12 cellular contexts compared by ENCODE assay signal in genomic region chr1:31736675-31737074, GRCh38. TPM values are rescaled to one million over a fixed set of nuclear protein-coding genes. Genes with fewer than 3 reads are reported as not detected.
DNase-seq lines count a peak whose midpoint lies in the region; ATAC-seq, FAIRE-seq and TF ChIP-seq lines count a peak whose summit lies in the region.
"Had no signal": no experiment of that assay in that cellular context is flagged by ENCODE, and none has a peak within 500 bp of the region (broad histone marks: within the 10 kb centered on the region; RNA-seq: fewer than 3 reads in every experiment).

No MANE protein-coding gene starts in this region.

- H3K9me3 ChIP-seq in CD4-positive, alpha-beta T cell (ENCODE audit: control insufficient read depth, low read length), result no peaks in the 10 kb centered on the region
- no peaks in the 10 kb centered on the region for H3K9me3 ChIP-seq in psoas muscle
- H3K9me3 ChIP-seq: spleen had no signal

- no peaks in the 10 kb centered on the region for H3K36me3 Mint-ChIP-seq in CD4-positive, alpha-beta T cell (ENCODE audit: low read depth)

- peak; percentile 77 for ATAC-seq in CD4-positive, alpha-beta T cell (ENCODE audit: poor library complexity)
- ATAC-seq in psoas muscle (peak; percentile 31 to 65 (median 40)), HG03565 (IDR thresholded peaks at IDR 0.05; ENCODE audit: unreplicated experiment) (no peak)

- H3K27me3 ChIP-seq in CD4-positive, alpha-beta T cell (ENCODE audit: control insufficient read depth, insufficient read depth, low read length), result no peaks in the 10 kb centered on the region
- H3K27me3 ChIP-seq in bronchial epithelial cell (ENCODE audit: control insufficient read depth, insufficient read depth, low read length) (no peaks in the 10 kb centered on the region), psoas muscle (ENCODE audit: insufficient read depth in 3 of 3, low read length in 2 of 3) (peaks cover 0 to 2% (median 0%) of the 10 kb centered on the region in 3 donors)
- H3K27me3 ChIP-seq: spleen had no signal

- H3K27ac Mint-ChIP-seq in CD4-positive, alpha-beta T cell, result no peak overlapping the region
- H3K27ac Mint-ChIP-seq: activated naive CD4-positive, alpha-beta T cell treated with anti-CD3 and anti-CD28 coated beads for 36 hours; nephron had no signal

- TF ChIP-seq RAD21 in Ishikawa (IDR thresholded peaks at IDR 0.05; ENCODE audit: low read depth), result no peak

- FAIRE-seq in bronchial epithelial cell (lab: Jason Lieb, UNC), result no peak

- H3K36me3 ChIP-seq in bronchial epithelial cell (ENCODE audit: control insufficient read depth, insufficient read depth, low read length) (no peaks in the 10 kb centered on the region), psoas muscle (ENCODE audit: insufficient read depth in 1 of 2, low read depth in 1 of 2) (no peaks in the 10 kb centered on the region)
- H3K36me3 ChIP-seq: spleen had no signal

- H3K27ac ChIP-seq in CD4-positive, alpha-beta T cell (ENCODE audit: low read depth, low read length), result no peak overlapping the region
- no peak overlapping the region for H3K27ac ChIP-seq in psoas muscle
- H3K27ac ChIP-seq in coronary artery, result no peak overlapping the region
- H3K27ac ChIP-seq: spleen had no signal

- intact Hi-C loops in CD4-positive, alpha-beta T cell (cut with DNase I, micrococcal nuclease), result no loop called here
- intact Hi-C loops in psoas muscle (cut with DNase I), result no loop called here

- H3K4me1 Mint-ChIP-seq in CD4-positive, alpha-beta T cell (ENCODE audit: low read depth), result peaks cover 14% of the 10 kb centered on the region

- TF ChIP-seq CTCF in CD4-positive, alpha-beta T cell (IDR thresholded peaks at IDR 0.05), result no peak
- no peak for TF ChIP-seq CTCF in bronchial epithelial cell (IDR thresholded peaks at IDR 0.05; ENCODE audit: insufficient read depth, low read length, severe bottlenecking)
- TF ChIP-seq CTCF in psoas muscle (IDR thresholded peaks at IDR 0.05), result no peak
- no peak for TF ChIP-seq CTCF in coronary artery (IDR thresholded peaks at IDR 0.05)

- no peak overlapping the region for H3K4me3 Mint-ChIP-seq in CD4-positive, alpha-beta T cell
- H3K4me3 Mint-ChIP-seq: activated naive CD4-positive, alpha-beta T cell treated with anti-CD3 and anti-CD28 coated beads for 36 hours; nephron had no signal

- WGBS in psoas muscle, 3 donors, result 41 to 53% (median 48%) methylated on average over 14 to 18 of the region's 18 CpGs

- CTCF ChIA-PET in CD4-positive, alpha-beta T cell (lab: Charles Lee), result no interaction called here

- no peaks in the 10 kb centered on the region for H3K9me3 Mint-ChIP-seq in CD4-positive, alpha-beta T cell
- H3K9me3 Mint-ChIP-seq: activated naive CD4-positive, alpha-beta T cell treated with anti-CD3 and anti-CD28 coated beads for 36 hours; nephron had no signal

- POLR2A ChIA-PET in CD4-positive, alpha-beta T cell (lab: Charles Lee), result interaction anchor here (1.1 kb wide), 1 partner anchor 53 kb away, joined by 3 read pairs; no protein-coding TSS in a partner anchor

- peak in 3 of 10 experiments; percentile 8 to 43 (median 23) for DNase-seq in CD4-positive, alpha-beta T cell
- peak; percentile 39 for DNase-seq in bronchial epithelial cell (ENCODE audit: low read depth)
- peak in 1 of 2 donors; percentile 23 for DNase-seq in psoas muscle
- no peak for DNase-seq in coronary artery (ENCODE audit: low spot score)
- no peak for DNase-seq in AG08395 (ENCODE audit: low spot score)
- DNase-seq: activated naive CD4-positive, alpha-beta T cell treated with anti-CD3 and anti-CD28 coated beads for 36 hours; NCI-H1048; NCI-H510A treated with DMSO at 0.1 percent for 48 hours; spleen had no signal

- H3K4me1 ChIP-seq in psoas muscle, result no peaks in the 10 kb centered on the region

- no peaks in the 10 kb centered on the region for H3K27me3 Mint-ChIP-seq in CD4-positive, alpha-beta T cell

- H3K4me3 ChIP-seq in bronchial epithelial cell (ENCODE audit: low read depth, low read length) (no peak overlapping the region), psoas muscle (no peak overlapping the region), coronary artery (no peak overlapping the region)
- H3K4me3 ChIP-seq: spleen had no signal

- TF ChIP-seq EP300 in Ishikawa (IDR thresholded peaks at IDR 0.05; ENCODE audit: borderline replicate concordance), result peak; percentile 40; the same call in 1 of the 2 replicates

TF ChIP-seq in Ishikawa, 13 proteins besides CTCF, POLR2A, EP300 and RAD21:
- TF ChIP-seq TCF12 (IDR thresholded peaks at IDR 0.05; ENCODE audit: low read depth) (no peak), EGR1 (IDR thresholded peaks at IDR 0.05) (peak; percentile 96), TAF1 (IDR thresholded peaks at IDR 0.05; ENCODE audit: low read depth) (no peak), USF1 (IDR thresholded peaks at IDR 0.05) (no peak), TEAD4 (IDR thresholded peaks at IDR 0.05) (peak; percentile 57)
- TF ChIP-seq, protein P1, sequence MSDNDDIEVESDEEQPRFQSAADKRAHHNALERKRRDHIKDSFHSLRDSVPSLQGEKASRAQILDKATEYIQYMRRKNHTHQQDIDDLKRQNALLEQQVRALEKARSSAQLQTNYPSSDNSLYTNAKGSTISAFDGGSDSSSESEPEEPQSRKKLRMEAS (IDR thresholded peaks at IDR 0.05), result peak; percentile 39; the same call in 1 of the 2 replicates

RNA-seq across cellular contexts. Expression of gene ADGRB2, which starts 27.5 kb away (rescaled TPM):
- total RNA-seq in CD4-positive, alpha-beta T cell, result under 1 TPM; 0.39 to 0.71 TPM
- total RNA-seq in bronchial epithelial cell, result 0.53 and 0.64 TPM in 2 replicates
- total RNA-seq in psoas muscle, result 1 to 10 TPM in 3 of 4 donors, under 1 TPM in 1; 0.61 to 1.8 (median 1.2) TPM
- under 1 TPM; 0.44 to 0.73 (median 0.65) TPM for polyA plus RNA-seq in psoas muscle

RNA-seq across cellular contexts. Expression of gene COL16A1, which starts 32.9 kb away (rescaled TPM):
- not detected for total RNA-seq in CD4-positive, alpha-beta T cell
- total RNA-seq in bronchial epithelial cell (87.7 and 121 TPM in 2 replicates), psoas muscle (10 to 100 TPM in 1 of 4 donors, 1 to 10 TPM in 3; 6.1 to 14.2 (median 8.4) TPM)
- polyA plus RNA-seq in psoas muscle, result 1 to 10 TPM; 2.9 to 4.1 (median 3.5) TPM
